1 cellular context compared by ENCODE assay signal in the genomic region with DNA sequence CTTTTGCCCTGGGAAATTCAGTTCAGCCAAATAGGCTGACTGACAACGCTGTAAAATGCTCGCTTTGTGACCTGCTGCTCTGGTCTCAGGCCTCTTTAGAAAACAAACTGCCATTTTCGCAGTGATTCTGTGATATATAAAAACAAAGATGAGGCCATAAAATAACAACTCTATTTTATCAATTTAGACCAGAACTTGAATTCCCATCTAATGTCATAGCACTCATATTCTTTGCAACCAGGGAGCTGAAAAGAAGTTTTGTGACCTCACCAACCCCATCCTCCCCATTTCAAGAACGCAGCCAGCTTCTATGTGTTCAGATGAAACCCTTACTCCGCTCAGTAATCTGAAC.
TF ChIP-seq lines count a peak whose summit lies in the region.

No MANE protein-coding gene starts in this region.

TF ChIP-seq in GM23338, 12 proteins besides CTCF, POLR2A, EP300 and RAD21 (continued from another document):
- TF ChIP-seq ZNF331 (CRISPR knock-in tag; IDR thresholded peaks at IDR 0.05; ENCODE audit: low read depth) (no peak), CREB1 (CRISPR knock-in tag; IDR thresholded peaks at IDR 0.05; ENCODE audit: low read depth) (no peak), STAT1 (IDR thresholded peaks at IDR 0.05; ENCODE audit: unreplicated experiment) (no peak), JUNB (IDR thresholded peaks at IDR 0.05; ENCODE audit: unreplicated experiment) (no peak), ZNF114 (CRISPR knock-in tag; IDR thresholded peaks at IDR 0.05) (no peak), EZH2phosphoT487 (IDR thresholded peaks at IDR 0.05; ENCODE audit: unreplicated experiment) (no peak), POLR2AphosphoS5 (IDR thresholded peaks at IDR 0.05; ENCODE audit: low read depth) (no peak), NANOG (IDR thresholded peaks at IDR 0.05; ENCODE audit: borderline replicate concordance) (no peak)
- TF ChIP-seq, protein P1, sequence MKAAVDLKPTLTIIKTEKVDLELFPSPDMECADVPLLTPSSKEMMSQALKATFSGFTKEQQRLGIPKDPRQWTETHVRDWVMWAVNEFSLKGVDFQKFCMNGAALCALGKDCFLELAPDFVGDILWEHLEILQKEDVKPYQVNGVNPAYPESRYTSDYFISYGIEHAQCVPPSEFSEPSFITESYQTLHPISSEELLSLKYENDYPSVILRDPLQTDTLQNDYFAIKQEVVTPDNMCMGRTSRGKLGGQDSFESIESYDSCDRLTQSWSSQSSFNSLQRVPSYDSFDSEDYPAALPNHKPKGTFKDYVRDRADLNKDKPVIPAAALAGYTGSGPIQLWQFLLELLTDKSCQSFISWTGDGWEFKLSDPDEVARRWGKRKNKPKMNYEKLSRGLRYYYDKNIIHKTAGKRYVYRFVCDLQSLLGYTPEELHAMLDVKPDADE (IDR thresholded peaks at IDR 0.05), result no peak
